Comparison of ENCODE assay signal across 1 cellular context in the genomic region with DNA sequence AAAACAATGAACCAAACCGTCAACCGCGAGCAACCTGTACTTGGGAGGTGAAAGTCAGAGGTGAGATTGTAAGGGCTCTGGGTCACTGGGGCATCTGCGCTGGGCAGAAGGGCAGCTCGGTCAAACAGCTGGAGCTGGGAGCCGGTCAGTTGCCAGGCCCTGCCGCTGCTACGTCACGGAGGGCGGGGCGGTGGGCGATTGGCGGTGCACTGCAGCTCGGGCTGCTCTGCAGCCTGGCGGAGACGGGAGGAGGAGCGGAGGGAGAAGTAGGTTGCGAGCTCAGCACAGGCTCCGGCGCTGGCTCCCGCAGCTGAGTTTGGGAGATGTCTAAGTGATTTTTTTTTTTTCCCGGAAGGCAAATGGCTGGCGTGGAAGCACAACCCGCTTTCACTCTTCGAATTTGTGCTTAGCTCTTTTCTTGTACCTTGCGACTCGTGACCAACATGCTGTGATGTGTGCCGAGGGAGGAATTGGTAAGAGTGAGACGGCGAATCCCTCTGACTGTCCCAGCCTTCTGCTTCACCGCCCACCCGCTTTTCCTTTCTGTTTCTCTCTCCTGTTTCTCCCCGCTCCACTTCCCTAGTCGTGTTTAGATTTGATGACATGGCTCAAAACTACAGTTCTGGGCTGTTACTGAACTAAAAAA.
TF ChIP-seq lines count a peak whose summit lies in the region.

A gene (plus strand): TSS at position 229 of the 646 bp plus-strand sequence. CDS start 27,266 bp downstream, outside the sequence.

TF ChIP-seq in HepG2, 621 proteins besides CTCF, POLR2A, EP300 and RAD21 (continued from another document and continues in another):
- TF ChIP-seq, protein P1, sequence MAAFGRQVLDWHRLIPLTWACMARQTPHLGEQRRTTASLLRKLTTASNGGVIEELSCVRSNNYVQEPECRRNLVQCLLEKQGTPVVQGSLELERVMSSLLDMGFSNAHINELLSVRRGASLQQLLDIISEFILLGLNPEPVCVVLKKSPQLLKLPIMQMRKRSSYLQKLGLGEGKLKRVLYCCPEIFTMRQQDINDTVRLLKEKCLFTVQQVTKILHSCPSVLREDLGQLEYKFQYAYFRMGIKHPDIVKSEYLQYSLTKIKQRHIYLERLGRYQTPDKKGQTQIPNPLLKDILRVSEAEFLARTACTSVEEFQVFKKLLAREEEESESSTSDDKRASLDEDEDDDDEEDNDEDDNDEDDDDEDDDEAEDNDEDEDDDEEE (CRISPR knock-in tag; IDR thresholded peaks at IDR 0.05): 0 out of 2 replicates have a peak, but pooled peaks have one; percentile 45
- TF ChIP-seq TARDBP (CRISPR knock-in tag; IDR thresholded peaks at IDR 0.05) (no peak), HCFC1 (IDR thresholded peaks at IDR 0.05; ENCODE audit: low read depth, low read length) (no peak), MIER3 (CRISPR knock-in tag; IDR thresholded peaks at IDR 0.05; ENCODE audit: borderline replicate concordance) (no peak), GATA4 (IDR thresholded peaks at IDR 0.05; ENCODE audit: borderline replicate concordance, low read depth) (no peak), XRCC5 (optimal IDR thresholded peaks at IDR 0.05; ENCODE audit: low read length) (peak; percentile 59), HMGA1 (CRISPR knock-in tag; conservative IDR thresholded peaks at IDR 0.05) (no peak), MAFG (CRISPR knock-in tag; IDR thresholded peaks at IDR 0.05) (no peak), SMAD1 (CRISPR knock-in tag; IDR thresholded peaks at IDR 0.05; ENCODE audit: borderline replicate concordance, low read depth) (no peak), ZNF24 (IDR thresholded peaks at IDR 0.05) (no peak), AGO1 (IDR thresholded peaks at IDR 0.05; ENCODE audit: low read depth, low read length, poor library complexity, severe bottlenecking) (no peak), ZKSCAN8 (CRISPR knock-in tag; IDR thresholded peaks at IDR 0.05; ENCODE audit: borderline replicate concordance) (no peak), ZNF788 (CRISPR knock-in tag; IDR thresholded peaks at IDR 0.05; ENCODE audit: borderline replicate concordance) (0 out of 2 replicates have a peak, but pooled peaks have one; percentile 39), RAD51 (IDR thresholded peaks at IDR 0.05; ENCODE audit: borderline replicate concordance) (no peak), ZMAT3 (CRISPR knock-in tag; conservative IDR thresholded peaks at IDR 0.05) (no peak), ZNF773 (CRISPR knock-in tag; IDR thresholded peaks at IDR 0.05; ENCODE audit: borderline replicate concordance) (no peak), XBP1 (CRISPR knock-in tag; IDR thresholded peaks at IDR 0.05) (peak; percentile 29; the same call in 1 of the 2 replicates), ZNF75D (CRISPR knock-in tag; IDR thresholded peaks at IDR 0.05; ENCODE audit: borderline replicate concordance) (no peak), SP1 (IDR thresholded peaks at IDR 0.05) (no peak), SP1 (CRISPR knock-in tag; IDR thresholded peaks at IDR 0.05) (peak; percentile 60; the same call in 1 of the 2 replicates), ZNF567 (CRISPR knock-in tag; IDR thresholded peaks at IDR 0.05; ENCODE audit: borderline replicate concordance) (no peak), ZNF234 (CRISPR knock-in tag; conservative IDR thresholded peaks at IDR 0.05) (no peak), FOXA3 (CRISPR knock-in tag; IDR thresholded peaks at IDR 0.05) (peak; percentile 16; the same call in 1 of the 2 replicates), ZNF121 (CRISPR knock-in tag; IDR thresholded peaks at IDR 0.05) (no peak), ZNF350 (CRISPR knock-in tag; IDR thresholded peaks at IDR 0.05; ENCODE audit: borderline replicate concordance, low read depth) (peak; percentile 57; the same call in 1 of the 2 replicates), ARNT2 (CRISPR knock-in tag; IDR thresholded peaks at IDR 0.05; ENCODE audit: low read depth) (peak; percentile 63; the same call in 1 of the 2 replicates), BORCS8-MEF2B (CRISPR knock-in tag; IDR thresholded peaks at IDR 0.05) (no peak), SETDB1 (CRISPR knock-in tag; IDR thresholded peaks at IDR 0.05; ENCODE audit: borderline replicate concordance) (no peak), ZNF883 (CRISPR knock-in tag; IDR thresholded peaks at IDR 0.05; ENCODE audit: not compliant biosample characterization) (no peak), ZMYM2 (CRISPR knock-in tag; IDR thresholded peaks at IDR 0.05) (no peak), ZNF766 (CRISPR knock-in tag; IDR thresholded peaks at IDR 0.05; ENCODE audit: borderline replicate concordance) (no peak; the same call in 1 of the 2 replicates), MTA3 (CRISPR knock-in tag; IDR thresholded peaks at IDR 0.05) (no peak)
- TF ChIP-seq, protein P2, sequence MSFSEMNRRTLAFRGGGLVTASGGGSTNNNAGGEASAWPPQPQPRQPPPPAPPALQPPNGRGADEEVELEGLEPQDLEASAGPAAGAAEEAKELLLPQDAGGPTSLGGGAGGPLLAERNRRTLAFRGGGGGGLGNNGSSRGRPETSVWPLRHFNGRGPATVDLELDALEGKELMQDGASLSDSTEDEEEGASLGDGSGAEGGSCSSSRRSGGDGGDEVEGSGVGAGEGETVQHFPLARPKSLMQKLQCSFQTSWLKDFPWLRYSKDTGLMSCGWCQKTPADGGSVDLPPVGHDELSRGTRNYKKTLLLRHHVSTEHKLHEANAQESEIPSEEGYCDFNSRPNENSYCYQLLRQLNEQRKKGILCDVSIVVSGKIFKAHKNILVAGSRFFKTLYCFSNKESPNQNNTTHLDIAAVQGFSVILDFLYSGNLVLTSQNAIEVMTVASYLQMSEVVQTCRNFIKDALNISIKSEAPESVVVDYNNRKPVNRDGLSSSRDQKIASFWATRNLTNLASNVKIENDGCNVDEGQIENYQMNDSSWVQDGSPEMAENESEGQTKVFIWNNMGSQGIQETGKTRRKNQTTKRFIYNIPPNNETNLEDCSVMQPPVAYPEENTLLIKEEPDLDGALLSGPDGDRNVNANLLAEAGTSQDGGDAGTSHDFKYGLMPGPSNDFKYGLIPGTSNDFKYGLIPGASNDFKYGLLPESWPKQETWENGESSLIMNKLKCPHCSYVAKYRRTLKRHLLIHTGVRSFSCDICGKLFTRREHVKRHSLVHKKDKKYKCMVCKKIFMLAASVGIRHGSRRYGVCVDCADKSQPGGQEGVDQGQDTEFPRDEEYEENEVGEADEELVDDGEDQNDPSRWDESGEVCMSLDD (CRISPR knock-in tag; IDR thresholded peaks at IDR 0.05; ENCODE audit: borderline replicate concordance): no peak
- TF ChIP-seq, protein P3, sequence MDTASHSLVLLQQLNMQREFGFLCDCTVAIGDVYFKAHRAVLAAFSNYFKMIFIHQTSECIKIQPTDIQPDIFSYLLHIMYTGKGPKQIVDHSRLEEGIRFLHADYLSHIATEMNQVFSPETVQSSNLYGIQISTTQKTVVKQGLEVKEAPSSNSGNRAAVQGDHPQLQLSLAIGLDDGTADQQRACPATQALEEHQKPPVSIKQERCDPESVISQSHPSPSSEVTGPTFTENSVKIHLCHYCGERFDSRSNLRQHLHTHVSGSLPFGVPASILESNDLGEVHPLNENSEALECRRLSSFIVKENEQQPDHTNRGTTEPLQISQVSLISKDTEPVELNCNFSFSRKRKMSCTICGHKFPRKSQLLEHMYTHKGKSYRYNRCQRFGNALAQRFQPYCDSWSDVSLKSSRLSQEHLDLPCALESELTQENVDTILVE (CRISPR knock-in tag; IDR thresholded peaks at IDR 0.05): no peak
- TF ChIP-seq, protein P4, sequence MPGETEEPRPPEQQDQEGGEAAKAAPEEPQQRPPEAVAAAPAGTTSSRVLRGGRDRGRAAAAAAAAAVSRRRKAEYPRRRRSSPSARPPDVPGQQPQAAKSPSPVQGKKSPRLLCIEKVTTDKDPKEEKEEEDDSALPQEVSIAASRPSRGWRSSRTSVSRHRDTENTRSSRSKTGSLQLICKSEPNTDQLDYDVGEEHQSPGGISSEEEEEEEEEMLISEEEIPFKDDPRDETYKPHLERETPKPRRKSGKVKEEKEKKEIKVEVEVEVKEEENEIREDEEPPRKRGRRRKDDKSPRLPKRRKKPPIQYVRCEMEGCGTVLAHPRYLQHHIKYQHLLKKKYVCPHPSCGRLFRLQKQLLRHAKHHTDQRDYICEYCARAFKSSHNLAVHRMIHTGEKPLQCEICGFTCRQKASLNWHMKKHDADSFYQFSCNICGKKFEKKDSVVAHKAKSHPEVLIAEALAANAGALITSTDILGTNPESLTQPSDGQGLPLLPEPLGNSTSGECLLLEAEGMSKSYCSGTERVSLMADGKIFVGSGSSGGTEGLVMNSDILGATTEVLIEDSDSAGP (CRISPR knock-in tag; IDR thresholded peaks at IDR 0.05; ENCODE audit: borderline replicate concordance): peak; percentile 58
- TF ChIP-seq, protein P5, sequence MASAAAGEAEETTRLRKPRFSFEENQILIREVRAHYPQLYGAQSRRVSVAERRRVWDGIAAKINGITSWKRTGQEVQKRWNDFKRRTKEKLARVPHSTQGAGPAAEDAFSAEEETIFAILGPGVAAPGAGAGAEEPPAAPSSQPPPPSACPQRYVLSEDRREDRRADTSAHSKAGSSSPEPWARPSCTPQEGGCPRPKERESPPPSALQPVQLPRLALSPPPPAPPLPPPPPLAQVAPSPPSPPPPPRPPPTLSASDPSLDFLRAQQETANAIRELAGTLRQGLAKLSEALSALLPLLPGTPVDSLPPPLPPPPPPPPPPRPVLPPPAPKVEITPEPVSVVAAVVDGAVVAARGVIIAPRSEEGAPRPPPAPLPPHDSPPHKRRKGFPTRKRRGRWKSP (CRISPR knock-in tag; IDR thresholded peaks at IDR 0.05): no peak
- TF ChIP-seq, protein P6, sequence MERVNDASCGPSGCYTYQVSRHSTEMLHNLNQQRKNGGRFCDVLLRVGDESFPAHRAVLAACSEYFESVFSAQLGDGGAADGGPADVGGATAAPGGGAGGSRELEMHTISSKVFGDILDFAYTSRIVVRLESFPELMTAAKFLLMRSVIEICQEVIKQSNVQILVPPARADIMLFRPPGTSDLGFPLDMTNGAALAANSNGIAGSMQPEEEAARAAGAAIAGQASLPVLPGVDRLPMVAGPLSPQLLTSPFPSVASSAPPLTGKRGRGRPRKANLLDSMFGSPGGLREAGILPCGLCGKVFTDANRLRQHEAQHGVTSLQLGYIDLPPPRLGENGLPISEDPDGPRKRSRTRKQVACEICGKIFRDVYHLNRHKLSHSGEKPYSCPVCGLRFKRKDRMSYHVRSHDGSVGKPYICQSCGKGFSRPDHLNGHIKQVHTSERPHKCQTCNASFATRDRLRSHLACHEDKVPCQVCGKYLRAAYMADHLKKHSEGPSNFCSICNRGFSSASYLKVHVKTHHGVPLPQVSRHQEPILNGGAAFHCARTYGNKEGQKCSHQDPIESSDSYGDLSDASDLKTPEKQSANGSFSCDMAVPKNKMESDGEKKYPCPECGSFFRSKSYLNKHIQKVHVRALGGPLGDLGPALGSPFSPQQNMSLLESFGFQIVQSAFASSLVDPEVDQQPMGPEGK (CRISPR knock-in tag; IDR thresholded peaks at IDR 0.05): no peak; the same call in 1 of the 2 replicates
- TF ChIP-seq, protein P7, sequence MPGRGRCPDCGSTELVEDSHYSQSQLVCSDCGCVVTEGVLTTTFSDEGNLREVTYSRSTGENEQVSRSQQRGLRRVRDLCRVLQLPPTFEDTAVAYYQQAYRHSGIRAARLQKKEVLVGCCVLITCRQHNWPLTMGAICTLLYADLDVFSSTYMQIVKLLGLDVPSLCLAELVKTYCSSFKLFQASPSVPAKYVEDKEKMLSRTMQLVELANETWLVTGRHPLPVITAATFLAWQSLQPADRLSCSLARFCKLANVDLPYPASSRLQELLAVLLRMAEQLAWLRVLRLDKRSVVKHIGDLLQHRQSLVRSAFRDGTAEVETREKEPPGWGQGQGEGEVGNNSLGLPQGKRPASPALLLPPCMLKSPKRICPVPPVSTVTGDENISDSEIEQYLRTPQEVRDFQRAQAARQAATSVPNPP (CRISPR knock-in tag; IDR thresholded peaks at IDR 0.05): no peak
- TF ChIP-seq, protein P8, sequence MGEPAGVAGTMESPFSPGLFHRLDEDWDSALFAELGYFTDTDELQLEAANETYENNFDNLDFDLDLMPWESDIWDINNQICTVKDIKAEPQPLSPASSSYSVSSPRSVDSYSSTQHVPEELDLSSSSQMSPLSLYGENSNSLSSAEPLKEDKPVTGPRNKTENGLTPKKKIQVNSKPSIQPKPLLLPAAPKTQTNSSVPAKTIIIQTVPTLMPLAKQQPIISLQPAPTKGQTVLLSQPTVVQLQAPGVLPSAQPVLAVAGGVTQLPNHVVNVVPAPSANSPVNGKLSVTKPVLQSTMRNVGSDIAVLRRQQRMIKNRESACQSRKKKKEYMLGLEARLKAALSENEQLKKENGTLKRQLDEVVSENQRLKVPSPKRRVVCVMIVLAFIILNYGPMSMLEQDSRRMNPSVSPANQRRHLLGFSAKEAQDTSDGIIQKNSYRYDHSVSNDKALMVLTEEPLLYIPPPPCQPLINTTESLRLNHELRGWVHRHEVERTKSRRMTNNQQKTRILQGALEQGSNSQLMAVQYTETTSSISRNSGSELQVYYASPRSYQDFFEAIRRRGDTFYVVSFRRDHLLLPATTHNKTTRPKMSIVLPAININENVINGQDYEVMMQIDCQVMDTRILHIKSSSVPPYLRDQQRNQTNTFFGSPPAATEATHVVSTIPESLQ (CRISPR knock-in tag; conservative IDR thresholded peaks at IDR 0.05): no peak
- TF ChIP-seq, protein P9, sequence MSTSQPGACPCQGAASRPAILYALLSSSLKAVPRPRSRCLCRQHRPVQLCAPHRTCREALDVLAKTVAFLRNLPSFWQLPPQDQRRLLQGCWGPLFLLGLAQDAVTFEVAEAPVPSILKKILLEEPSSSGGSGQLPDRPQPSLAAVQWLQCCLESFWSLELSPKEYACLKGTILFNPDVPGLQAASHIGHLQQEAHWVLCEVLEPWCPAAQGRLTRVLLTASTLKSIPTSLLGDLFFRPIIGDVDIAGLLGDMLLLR (CRISPR knock-in tag; IDR thresholded peaks at IDR 0.05): no peak
- TF ChIP-seq, protein P10, sequence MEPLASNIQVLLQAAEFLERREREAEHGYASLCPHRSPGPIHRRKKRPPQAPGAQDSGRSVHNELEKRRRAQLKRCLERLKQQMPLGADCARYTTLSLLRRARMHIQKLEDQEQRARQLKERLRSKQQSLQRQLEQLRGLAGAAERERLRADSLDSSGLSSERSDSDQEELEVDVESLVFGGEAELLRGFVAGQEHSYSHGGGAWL (CRISPR knock-in tag; IDR thresholded peaks at IDR 0.05): peak; percentile 45; the same call in 1 of the 2 replicates
- TF ChIP-seq, protein P11, sequence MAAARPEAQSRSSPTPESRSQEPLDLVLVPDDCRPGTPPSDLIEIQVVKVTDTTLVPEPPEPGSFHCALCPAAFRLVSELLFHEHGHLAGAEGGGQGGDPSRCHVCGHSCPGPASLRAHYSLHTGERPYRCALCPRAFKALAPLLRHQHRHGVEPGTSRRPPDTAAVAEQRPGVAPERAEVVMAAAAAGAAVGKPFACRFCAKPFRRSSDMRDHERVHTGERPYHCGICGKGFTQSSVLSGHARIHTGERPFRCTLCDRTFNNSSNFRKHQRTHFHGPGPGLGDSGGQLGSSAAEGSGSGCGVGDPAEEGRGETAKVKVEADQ (CRISPR knock-in tag; IDR thresholded peaks at IDR 0.05; ENCODE audit: borderline replicate concordance): no peak; the same call in 1 of the 2 replicates
